Comparison of ENCODE assay signal across 1 cellular context in the genomic region with DNA sequence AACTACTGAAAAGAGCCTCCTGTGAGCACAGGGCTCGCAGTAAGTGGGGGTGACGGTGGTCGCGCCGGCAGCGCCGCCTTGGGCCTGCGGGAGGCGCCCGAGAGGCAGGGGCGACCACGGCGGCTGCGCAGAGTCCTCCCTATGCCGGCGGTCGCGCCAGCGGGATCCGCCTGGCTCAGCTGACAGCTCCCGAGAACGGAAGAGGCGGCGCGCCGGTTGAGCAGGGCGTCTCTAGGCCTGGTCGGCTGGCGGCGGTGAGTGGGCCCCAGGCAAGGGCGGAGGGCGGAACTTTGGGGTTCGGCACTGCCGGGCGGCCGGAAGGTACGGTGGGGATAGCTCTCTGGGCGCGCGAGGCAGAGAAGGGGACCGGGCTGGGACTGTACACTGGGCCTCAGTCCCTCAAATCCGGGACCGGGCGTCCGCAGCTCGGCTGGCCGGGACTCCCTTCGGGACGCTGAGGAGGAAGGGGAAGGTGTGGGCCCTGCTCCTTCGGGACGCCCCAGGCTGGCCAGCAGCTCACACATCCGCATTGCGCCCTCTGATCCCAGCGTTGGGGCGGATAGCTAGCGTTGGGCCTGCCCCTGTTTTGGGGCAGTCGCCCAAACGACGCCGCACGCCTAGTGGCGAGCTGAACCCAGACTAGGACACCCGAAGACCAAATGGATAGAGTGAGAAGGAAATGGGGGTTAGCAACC.
A peak's percentile ranks its signal among the peaks of the same experiment; 100 is the strongest.
TF ChIP-seq lines count a peak whose summit lies in the region.

Gene RNF14 (plus strand): TSS at position 192 of the 695 bp plus-strand sequence. CDS start 4,484 bp downstream, outside the sequence.

TF ChIP-seq in K562, 482 proteins besides CTCF, POLR2A, EP300 and RAD21 (continued from another document and continues in another):
- TF ChIP-seq HINFP (tag; conservative IDR thresholded peaks at IDR 0.05; ENCODE audit: low read depth) (no peak), OTX1 (CRISPR knock-in tag; IDR thresholded peaks at IDR 0.05) (peak; percentile 84), FUS (optimal IDR thresholded peaks at IDR 0.05; ENCODE audit: low read depth, low read length) (peak; percentile 54), ZFPM2 (CRISPR knock-in tag; IDR thresholded peaks at IDR 0.05) (0 out of 2 replicates have a peak, but pooled peaks have one; percentile 29), PTBP1 (IDR thresholded peaks at IDR 0.05; ENCODE audit: low read depth, low read length) (no peak), ZBTB2 (IDR thresholded peaks at IDR 0.05) (no peak; the same call in 1 of the 2 replicates), ZNF175 (CRISPR knock-in tag; IDR thresholded peaks at IDR 0.05; ENCODE audit: low read depth) (peak; percentile 36; the same call in 1 of the 2 replicates), ATF7 (IDR thresholded peaks at IDR 0.05) (peak; percentile 79), ATF6 (CRISPR knock-in tag; IDR thresholded peaks at IDR 0.05) (0 out of 2 replicates have a peak, but pooled peaks have one; percentile 93), NFYB (IDR thresholded peaks at IDR 0.05; ENCODE audit: extremely low read depth, insufficient read length) (no peak), CEBPB (tag; IDR thresholded peaks at IDR 0.05) (no peak), POLR2B (IDR thresholded peaks at IDR 0.05; ENCODE audit: low read depth, partially characterized antibody) (peak; percentile 95), CCNT2 (IDR thresholded peaks at IDR 0.05; ENCODE audit: borderline replicate concordance, extremely low read depth, insufficient read length, low read depth, low read length) (peak; percentile 85), HMGN3 (IDR thresholded peaks at IDR 0.05; ENCODE audit: borderline replicate concordance, extremely low read depth, insufficient read length, low read depth, low read length) (peak; percentile 93), MXI1 (IDR thresholded peaks at IDR 0.05; ENCODE audit: low read depth, low read length) (no peak; the same call in 1 of the 2 replicates), ADNP (tag; IDR thresholded peaks at IDR 0.05) (no peak), ZNF41 (CRISPR knock-in tag; conservative IDR thresholded peaks at IDR 0.05) (no peak), ZNF274 (IDR thresholded peaks at IDR 0.05; ENCODE audit: borderline replicate concordance, low read depth, low read length) (no peak), ETV1 (tag; conservative IDR thresholded peaks at IDR 0.05; ENCODE audit: low read depth) (peak; percentile 89), ESRRB (CRISPR knock-in tag; IDR thresholded peaks at IDR 0.05; ENCODE audit: borderline replicate concordance) (no peak), AFF1 (IDR thresholded peaks at IDR 0.05; ENCODE audit: low read depth in 1 of 2, partially characterized antibody in 2 of 2) (peak in 1 of 2 experiments; percentile 56), CBX1 (IDR thresholded peaks at IDR 0.05; ENCODE audit: low read depth) (peak; percentile 83), CREB1 (IDR thresholded peaks at IDR 0.05) (no peak), CREB1 (CRISPR knock-in tag; IDR thresholded peaks at IDR 0.05) (no peak; the same call in 1 of the 2 replicates), NFRKB (IDR thresholded peaks at IDR 0.05; ENCODE audit: low read depth) (peak; percentile 76), PRPF4 (IDR thresholded peaks at IDR 0.05; ENCODE audit: insufficient read depth, low read depth, low read length, poor library complexity, severe bottlenecking) (no peak), ATF3 (IDR thresholded peaks at IDR 0.05) (no peak), ATF3 (CRISPR knock-in tag; conservative IDR thresholded peaks at IDR 0.05) (no peak), MYNN (IDR thresholded peaks at IDR 0.05) (peak; percentile 19; the same call in 1 of the 2 replicates), MYNN (CRISPR knock-in tag; IDR thresholded peaks at IDR 0.05) (no peak), MYC (IDR thresholded peaks at IDR 0.05; ENCODE audit: low read depth, low read length) (peak; percentile 66), MYC (CRISPR knock-in tag; IDR thresholded peaks at IDR 0.05; ENCODE audit: borderline replicate concordance, low read depth) (peak; percentile 81; the same call in 1 of the 2 replicates), CBFA2T2 (conservative IDR thresholded peaks at IDR 0.05) (0 out of 2 replicates have a peak, but pooled peaks have one; percentile 1), TOE1 (IDR thresholded peaks at IDR 0.05; ENCODE audit: borderline replicate concordance) (no peak; the same call in 1 of the 2 replicates), TOE1 (CRISPR knock-in tag; IDR thresholded peaks at IDR 0.05; ENCODE audit: borderline replicate concordance, low read depth) (no peak; the same call in 1 of the 2 replicates), POLR3A (IDR thresholded peaks at IDR 0.05; ENCODE audit: borderline replicate concordance, extremely low read depth, insufficient read depth, insufficient read length) (no peak), RBM39 (optimal IDR thresholded peaks at IDR 0.05; ENCODE audit: low read depth, low read length) (no peak)
- TF ChIP-seq, protein P1, sequence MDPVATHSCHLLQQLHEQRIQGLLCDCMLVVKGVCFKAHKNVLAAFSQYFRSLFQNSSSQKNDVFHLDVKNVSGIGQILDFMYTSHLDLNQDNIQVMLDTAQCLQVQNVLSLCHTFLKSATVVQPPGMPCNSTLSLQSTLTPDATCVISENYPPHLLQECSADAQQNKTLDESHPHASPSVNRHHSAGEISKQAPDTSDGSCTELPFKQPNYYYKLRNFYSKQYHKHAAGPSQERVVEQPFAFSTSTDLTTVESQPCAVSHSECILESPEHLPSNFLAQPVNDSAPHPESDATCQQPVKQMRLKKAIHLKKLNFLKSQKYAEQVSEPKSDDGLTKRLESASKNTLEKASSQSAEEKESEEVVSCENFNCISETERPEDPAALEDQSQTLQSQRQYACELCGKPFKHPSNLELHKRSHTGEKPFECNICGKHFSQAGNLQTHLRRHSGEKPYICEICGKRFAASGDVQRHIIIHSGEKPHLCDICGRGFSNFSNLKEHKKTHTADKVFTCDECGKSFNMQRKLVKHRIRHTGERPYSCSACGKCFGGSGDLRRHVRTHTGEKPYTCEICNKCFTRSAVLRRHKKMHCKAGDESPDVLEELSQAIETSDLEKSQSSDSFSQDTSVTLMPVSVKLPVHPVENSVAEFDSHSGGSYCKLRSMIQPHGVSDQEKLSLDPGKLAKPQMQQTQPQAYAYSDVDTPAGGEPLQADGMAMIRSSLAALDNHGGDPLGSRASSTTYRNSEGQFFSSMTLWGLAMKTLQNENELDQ (CRISPR knock-in tag; IDR thresholded peaks at IDR 0.05; ENCODE audit: borderline replicate concordance): peak; percentile 46; the same call in 1 of the 2 replicates
- TF ChIP-seq, protein P2, sequence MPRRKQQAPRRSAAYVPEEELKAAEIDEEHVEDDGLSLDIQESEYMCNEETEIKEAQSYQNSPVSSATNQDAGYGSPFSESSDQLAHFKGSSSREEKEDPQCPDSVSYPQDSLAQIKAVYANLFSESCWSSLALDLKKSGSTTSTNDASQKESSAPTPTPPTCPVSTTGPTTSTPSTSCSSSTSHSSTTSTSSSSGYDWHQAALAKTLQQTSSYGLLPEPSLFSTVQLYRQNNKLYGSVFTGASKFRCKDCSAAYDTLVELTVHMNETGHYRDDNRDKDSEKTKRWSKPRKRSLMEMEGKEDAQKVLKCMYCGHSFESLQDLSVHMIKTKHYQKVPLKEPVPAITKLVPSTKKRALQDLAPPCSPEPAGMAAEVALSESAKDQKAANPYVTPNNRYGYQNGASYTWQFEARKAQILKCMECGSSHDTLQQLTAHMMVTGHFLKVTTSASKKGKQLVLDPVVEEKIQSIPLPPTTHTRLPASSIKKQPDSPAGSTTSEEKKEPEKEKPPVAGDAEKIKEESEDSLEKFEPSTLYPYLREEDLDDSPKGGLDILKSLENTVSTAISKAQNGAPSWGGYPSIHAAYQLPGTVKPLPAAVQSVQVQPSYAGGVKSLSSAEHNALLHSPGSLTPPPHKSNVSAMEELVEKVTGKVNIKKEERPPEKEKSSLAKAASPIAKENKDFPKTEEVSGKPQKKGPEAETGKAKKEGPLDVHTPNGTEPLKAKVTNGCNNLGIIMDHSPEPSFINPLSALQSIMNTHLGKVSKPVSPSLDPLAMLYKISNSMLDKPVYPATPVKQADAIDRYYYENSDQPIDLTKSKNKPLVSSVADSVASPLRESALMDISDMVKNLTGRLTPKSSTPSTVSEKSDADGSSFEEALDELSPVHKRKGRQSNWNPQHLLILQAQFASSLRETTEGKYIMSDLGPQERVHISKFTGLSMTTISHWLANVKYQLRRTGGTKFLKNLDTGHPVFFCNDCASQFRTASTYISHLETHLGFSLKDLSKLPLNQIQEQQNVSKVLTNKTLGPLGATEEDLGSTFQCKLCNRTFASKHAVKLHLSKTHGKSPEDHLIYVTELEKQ (CRISPR knock-in tag; IDR thresholded peaks at IDR 0.05): no peak
- TF ChIP-seq, protein P3, sequence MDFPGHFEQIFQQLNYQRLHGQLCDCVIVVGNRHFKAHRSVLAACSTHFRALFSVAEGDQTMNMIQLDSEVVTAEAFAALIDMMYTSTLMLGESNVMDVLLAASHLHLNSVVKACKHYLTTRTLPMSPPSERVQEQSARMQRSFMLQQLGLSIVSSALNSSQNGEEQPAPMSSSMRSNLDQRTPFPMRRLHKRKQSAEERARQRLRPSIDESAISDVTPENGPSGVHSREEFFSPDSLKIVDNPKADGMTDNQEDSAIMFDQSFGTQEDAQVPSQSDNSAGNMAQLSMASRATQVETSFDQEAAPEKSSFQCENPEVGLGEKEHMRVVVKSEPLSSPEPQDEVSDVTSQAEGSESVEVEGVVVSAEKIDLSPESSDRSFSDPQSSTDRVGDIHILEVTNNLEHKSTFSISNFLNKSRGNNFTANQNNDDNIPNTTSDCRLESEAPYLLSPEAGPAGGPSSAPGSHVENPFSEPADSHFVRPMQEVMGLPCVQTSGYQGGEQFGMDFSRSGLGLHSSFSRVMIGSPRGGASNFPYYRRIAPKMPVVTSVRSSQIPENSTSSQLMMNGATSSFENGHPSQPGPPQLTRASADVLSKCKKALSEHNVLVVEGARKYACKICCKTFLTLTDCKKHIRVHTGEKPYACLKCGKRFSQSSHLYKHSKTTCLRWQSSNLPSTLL (IDR thresholded peaks at IDR 0.05): no peak
